Comparison of ENCODE assay signal across 1 cellular context in genomic region chr1:33268457-33268856, GRCh38.
TF ChIP-seq lines count a peak whose summit lies in the region.

No MANE protein-coding gene starts in this region.

TF ChIP-seq in H1, 55 proteins besides CTCF, POLR2A, EP300 and RAD21:
- no peak for TF ChIP-seq BACH1 (IDR thresholded peaks at IDR 0.05; ENCODE audit: low read length)
- 0 out of 2 replicates have a peak, but pooled peaks have one; percentile 24 for TF ChIP-seq KDM1A (IDR thresholded peaks at IDR 0.05; ENCODE audit: borderline replicate concordance, low read length)
